ENCODE assay signal across 8 cellular contexts in the genomic region with DNA sequence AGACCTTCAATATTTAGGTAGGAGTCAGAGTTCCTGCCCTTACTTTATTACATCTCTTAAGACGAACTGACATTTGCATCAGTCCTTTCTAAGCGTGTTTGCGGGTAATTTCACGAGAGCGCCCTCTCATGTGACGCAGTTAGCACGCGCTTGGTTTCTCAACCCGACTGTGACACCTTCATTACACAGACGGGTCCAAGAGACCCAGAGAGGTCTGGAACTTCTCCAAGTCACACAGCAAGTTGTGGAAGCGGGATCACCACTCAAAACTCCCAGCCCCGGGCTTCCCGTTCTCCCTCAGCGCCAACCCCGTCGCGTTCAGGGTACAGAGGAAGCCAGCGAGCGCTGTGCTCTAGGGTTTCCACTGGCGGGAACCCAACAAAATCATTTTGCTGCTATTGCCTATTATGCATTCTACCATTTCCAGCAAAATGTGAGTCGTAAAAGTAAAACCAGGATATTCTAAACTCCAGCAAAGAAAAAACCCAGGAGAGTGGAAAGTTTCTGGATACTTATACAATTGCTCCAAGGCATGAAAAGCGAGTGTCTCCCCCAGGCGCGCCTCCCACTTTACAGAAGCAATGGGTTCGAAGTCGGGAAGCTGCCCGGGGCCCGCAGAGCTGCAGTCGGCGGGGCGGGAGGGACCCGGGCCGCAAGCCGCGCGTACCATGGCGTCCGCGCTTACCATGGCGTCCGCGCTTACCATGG. TPM values are rescaled to one million over a fixed set of nuclear protein-coding genes. Genes with fewer than 3 reads are reported as not detected.
DNase-seq lines count a peak whose midpoint lies in the region; ATAC-seq and TF ChIP-seq lines count a peak whose summit lies in the region.

No MANE protein-coding gene starts in this region.

- POLR2A ChIA-PET in HCT116 (lab: Charles Lee) = interaction anchor here (1.0 kb wide), 1 partner anchor 127 kb away, joined by 4 read pairs; no protein-coding TSS in a partner anchor

- peak; percentile 55 for ATAC-seq in HCT116
- peak; percentile 81 to 89 for ATAC-seq in gastrocnemius medialis
- no peak for ATAC-seq in HG02970 (IDR thresholded peaks at IDR 0.05; ENCODE audit: low FRiP score, unreplicated experiment)

- H3K79me2 ChIP-seq in HCT116 (ENCODE audit: insufficient read depth, low read length) = peaks cover 52% of the 10 kb centered on the region

- TSS peak; percentile 54 for BruUV-seq in HCT116 (replicated peaks; lab: Mats Ljungman, UMichigan)

- H3K4me1 ChIP-seq in HCT116 (ENCODE audit: control insufficient read depth in 1 of 2, insufficient read depth in 2 of 2, low read length in 2 of 2) = peaks cover 2 to 12% of the 10 kb centered on the region in 2 experiments; a peak in 3 of 4 replicates
- H3K4me1 ChIP-seq in iPS DF 6.9 (ENCODE audit: control insufficient read depth, insufficient read depth, low read length) = 0 out of 2 replicates have a peak, but pooled peaks cover 1% of the 10 kb centered on the region
- peaks cover 0 to 6% of the 10 kb centered on the region in 2 donors for H3K4me1 ChIP-seq in gastrocnemius medialis

- no peaks in the 10 kb centered on the region for H4K20me1 ChIP-seq in HCT116 (ENCODE audit: insufficient read depth)

- H2AFZ ChIP-seq in HCT116 (ENCODE audit: low read depth, low read length, poor library complexity, severe bottlenecking) = peak overlapping the region; percentile 64

- H3K4me3 ChIP-seq in HCT116 (replicated peaks in 1 of 2; ENCODE audit: low read depth in 1 of 2, low read length in 2 of 2) = peak overlapping the region; percentile 65 to 82
- H3K4me3 ChIP-seq in MG63 = peak overlapping the region; percentile 66
- H3K4me3 ChIP-seq in iPS DF 6.9 (ENCODE audit: low read length) = peak overlapping the region; percentile 77; the same call in 1 of the 2 replicates
- H3K4me3 ChIP-seq in gastrocnemius medialis = peak overlapping the region; percentile 69 to 82 (median 76)

- CTCF ChIA-PET in HCT116 (lab: Charles Lee) = interaction anchor here (0.9 to 1.5 kb wide), 6 partner anchors 9 to 128 kb away, joined by 3 to 19 read pairs (median 4); no protein-coding TSS in a partner anchor

- H3K9me3 ChIP-seq in HCT116 (ENCODE audit: control insufficient read depth in 1 of 2, insufficient read depth in 1 of 2, low read depth in 1 of 2, low read length in 2 of 2) = no peaks in the 10 kb centered on the region
- peaks cover 6% of the 10 kb centered on the region; the same call in 1 of the 2 replicates for H3K9me3 ChIP-seq in MG63
- no peaks in the 10 kb centered on the region for H3K9me3 ChIP-seq in iPS DF 6.9 (ENCODE audit: control insufficient read depth, insufficient read depth, low read length)
- no peaks in the 10 kb centered on the region for H3K9me3 ChIP-seq in gastrocnemius medialis

- H3K36me3 ChIP-seq in HCT116 (ENCODE audit: control insufficient read depth in 1 of 2, insufficient read depth in 2 of 2, low read length in 2 of 2) (peaks cover 2 to 5% of the 10 kb centered on the region in 2 experiments; a peak in 1 of 4 replicates), MG63 (no peaks in the 10 kb centered on the region), iPS DF 6.9 (ENCODE audit: control insufficient read depth, insufficient read depth, low read length) (no peaks in the 10 kb centered on the region), gastrocnemius medialis (no peaks in the 10 kb centered on the region)

- peaks cover 35% of the 10 kb centered on the region for H3K4me1 Mint-ChIP-seq in T-helper 2 cell treated with Interferon-gamma antibody and Interleukin-4, amounts not matched to agents 5 μg/mL and 100 μg/mL, for 36 hours (ENCODE audit: low read depth)

- peak; percentile 38 for TF ChIP-seq CTCF in GM10266 (IDR thresholded peaks at IDR 0.05; ENCODE audit: control insufficient read depth, insufficient read depth, low read depth, missing control alignments)
- TF ChIP-seq CTCF in HCT116 (IDR thresholded peaks at IDR 0.05 in 2 of 3, conservative IDR thresholded peaks at IDR 0.05 in 1 of 3; ENCODE audit: borderline replicate concordance in 1 of 3, insufficient read depth in 1 of 3, low read depth in 2 of 3, low read length in 2 of 3) = 0 out of 6 replicates have a peak, but pooled peaks of 1 of the 3 experiments have one; percentile 7
- TF ChIP-seq CTCF in gastrocnemius medialis (IDR thresholded peaks at IDR 0.05 in 4 of 5, conservative IDR thresholded peaks at IDR 0.05 in 1 of 5) = no peak

- peaks cover 24% of the 10 kb centered on the region for H3K36me3 Mint-ChIP-seq in T-helper 2 cell treated with Interferon-gamma antibody and Interleukin-4, amounts not matched to agents 5 μg/mL and 100 μg/mL, for 36 hours (ENCODE audit: low read depth)

- H3K27me3 Mint-ChIP-seq in T-helper 2 cell treated with Interferon-gamma antibody and Interleukin-4, amounts not matched to agents 5 μg/mL and 100 μg/mL, for 36 hours (ENCODE audit: low read depth) = no peaks in the 10 kb centered on the region

- no peaks in the 10 kb centered on the region for H3K9me2 ChIP-seq in HCT116 (ENCODE audit: insufficient read depth)

- peak overlapping the region; percentile 70 for H3K27ac ChIP-seq in HCT116 (ENCODE audit: low read depth, low read length)
- H3K27ac ChIP-seq in iPS DF 6.9 (ENCODE audit: low read length) = no peak overlapping the region
- peak overlapping the region; percentile 69 to 82 (median 76) for H3K27ac ChIP-seq in gastrocnemius medialis

- no peaks in the 10 kb centered on the region for H3K9me3 Mint-ChIP-seq in T-helper 2 cell treated with Interferon-gamma antibody and Interleukin-4, amounts not matched to agents 5 μg/mL and 100 μg/mL, for 36 hours

- TF ChIP-seq POLR2A in HCT116 (IDR thresholded peaks at IDR 0.05; ENCODE audit: borderline replicate concordance, extremely low read depth, insufficient read depth, insufficient read length) = peak; percentile 47
- TF ChIP-seq POLR2A in gastrocnemius medialis (IDR thresholded peaks at IDR 0.05) = peak; percentile 23 to 30

- H3K9ac ChIP-seq in HCT116 (ENCODE audit: low read length) = peak overlapping the region; percentile 95

- H3K27me3 ChIP-seq in HCT116 (ENCODE audit: insufficient read depth, low read length) = no peaks in the 10 kb centered on the region
- H3K27me3 ChIP-seq in MG63 = no peaks in the 10 kb centered on the region
- no peaks in the 10 kb centered on the region for H3K27me3 ChIP-seq in iPS DF 6.9 (ENCODE audit: control insufficient read depth, insufficient read depth, low read length)
- H3K27me3 ChIP-seq in gastrocnemius medialis = no peaks in the 10 kb centered on the region

- in situ Hi-C loops in gastrocnemius medialis (cut with MboI; ENCODE audit: low sequenced_read_pairs in 4 of 4) = no loop called here

- no CpG with 5 or more reads among the region's 42 CpGs for WGBS in iPS DF 6.9 (ENCODE audit: insufficient coverage, insufficient read length)

- RAD21 ChIA-PET in HCT116 (lab: Charles Lee; ENCODE audit: low non-redundant PET in 1 of 2, low total read pairs in 2 of 2, uncharacterized antibody in 2 of 2, unreplicated experiment in 2 of 2) = interaction anchor here in 1 of 2 experiments (1.0 kb wide), 1 partner anchor 127 kb away, joined by 5 read pairs; no protein-coding TSS in a partner anchor

- H3K27ac Mint-ChIP-seq in T-helper 2 cell treated with Interferon-gamma antibody and Interleukin-4, amounts not matched to agents 5 μg/mL and 100 μg/mL, for 36 hours = peak overlapping the region; percentile 91

- intact Hi-C loops in HCT116 (cut with micrococcal nuclease) = loop anchor here (5.0 kb wide), 1 partner anchor 55 kb away; a partner anchor contains a TSS
- intact Hi-C loops in gastrocnemius medialis (cut with DNase I; ENCODE audit: low total_unique reads) = loop anchor here (5.0 kb wide), 1 partner anchor 100 kb away; a partner anchor contains a TSS

- TF ChIP-seq RAD21 in HCT116 (IDR thresholded peaks at IDR 0.05; ENCODE audit: low read depth) = no peak

- H3K4me3 Mint-ChIP-seq in T-helper 2 cell treated with Interferon-gamma antibody and Interleukin-4, amounts not matched to agents 5 μg/mL and 100 μg/mL, for 36 hours = peak overlapping the region; percentile 89

- DNase-seq in GM10266 (ENCODE audit: extremely low spot score) (peak; percentile 78), HCT116 (ENCODE audit: low read depth, low spot score) (peak; percentile 57), MG63 (peak; percentile 56), astrocyte of the hippocampus (ENCODE audit: low read depth, low spot score) (peak; percentile 79), iPS DF 6.9 (ENCODE audit: low read depth, low spot score) (no peak), gastrocnemius medialis (peak; percentile 65 to 68)
- peak; percentile 77 for DNase-seq in T-helper 2 cell treated with Interferon-gamma antibody and Interleukin-4, amounts not matched to agents 5 μg/mL and 100 μg/mL, for 36 hours (ENCODE audit: low spot score)

- H3K4me2 ChIP-seq in HCT116 (ENCODE audit: low read length) = peak overlapping the region; percentile 99

TF ChIP-seq in HCT116, 20 proteins besides CTCF, POLR2A, EP300 and RAD21:
- TF ChIP-seq CBX3 (IDR thresholded peaks at IDR 0.05; ENCODE audit: low read depth) (no peak; the same call in 1 of the 2 replicates), POLR2AphosphoS5 (IDR thresholded peaks at IDR 0.05; ENCODE audit: low read depth, low read length) (no peak), CEBPB (IDR thresholded peaks at IDR 0.05; ENCODE audit: low read depth) (peak; percentile 60; the same call in 1 of the 2 replicates), SIN3A (IDR thresholded peaks at IDR 0.05; ENCODE audit: low read depth) (peak; percentile 60)
- TF ChIP-seq, protein P1, sequence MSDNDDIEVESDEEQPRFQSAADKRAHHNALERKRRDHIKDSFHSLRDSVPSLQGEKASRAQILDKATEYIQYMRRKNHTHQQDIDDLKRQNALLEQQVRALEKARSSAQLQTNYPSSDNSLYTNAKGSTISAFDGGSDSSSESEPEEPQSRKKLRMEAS (IDR thresholded peaks at IDR 0.05) = peak; percentile 93
TF ChIP-seq in HCT116: peak in this region for 3.

RNA-seq across cellular contexts. Expression of a gene that starts 0.6 kb away (rescaled TPM):
- total RNA-seq in HCT116 (2021; ENCODE audit: unreplicated experiment) (90.0 TPM), gastrocnemius medialis (10 to 100 TPM in 2 of 4 donors, 1 to 10 TPM in 2; 6.0 to 16.1 (median 10.3) TPM)
- polyA plus RNA-seq in HCT116 (2012) = 45.6 and 51.7 TPM in 2 replicates
- total RNA-seq in MG63 (2014; rRNA removed; shearing (Covaris generic); ENCODE audit: low replicate concordance) = 0.27 and 7.8 TPM in 2 replicates

RNA-seq across cellular contexts. Expression of a gene that starts 54.4 kb away (rescaled TPM):
- total RNA-seq in HCT116 (2021; ENCODE audit: unreplicated experiment) (245 TPM), gastrocnemius medialis (1 to 10 TPM in 1 of 4 donors, under 1 TPM in 1, not detected in 2; 0.20 to 1.7 TPM)
- polyA plus RNA-seq in HCT116 (2012) = 197 and 211 TPM in 2 replicates
- 55.7 and 57.0 TPM in 2 replicates for total RNA-seq in MG63 (2014; rRNA removed; shearing (Covaris generic); ENCODE audit: low replicate concordance)

Comparison
In these comparisons a context has a peak if more than half of its experiments do, and no peak if none do; other contexts are left out.
1. RNA of a gene that starts 54.4 kb away (total RNA-seq): 245 TPM in HCT116 (single experiment) and 55.7 to 57.0 TPM in MG63; 0.20 to 1.7 TPM in gastrocnemius medialis; every median in the first group is over 10 times any median in the second.
2. Peak in every context shown above with its lines, with median percentiles within 50 percentile points of each other: H3K4me3 ChIP-seq.